ENCODE assay signal across 22 cellular contexts in the genomic region with DNA sequence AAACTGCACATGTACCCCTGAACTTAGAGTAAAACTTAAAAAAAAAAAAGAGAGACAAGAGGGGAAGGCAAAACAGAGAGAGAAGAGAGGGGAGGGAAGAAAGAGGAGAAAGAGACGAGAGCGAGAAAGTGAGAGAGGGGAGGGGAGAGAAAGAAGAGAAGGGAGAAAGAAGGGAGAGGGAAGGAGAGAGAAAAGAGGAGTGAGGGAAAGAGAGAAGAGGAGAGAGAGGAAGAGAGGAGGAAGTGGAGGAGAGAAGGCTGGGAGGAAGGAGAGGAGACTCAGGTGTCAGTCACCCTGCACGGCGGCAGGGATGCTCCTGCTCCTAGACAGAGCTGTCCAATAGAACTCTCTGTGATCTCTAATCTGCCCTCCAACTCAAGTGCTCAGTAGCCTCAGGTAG.
DNase-seq lines count a peak whose midpoint lies in the region; ATAC-seq, FAIRE-seq and TF ChIP-seq lines count a peak whose summit lies in the region.
"Had no signal": no experiment of that assay in that cellular context is flagged by ENCODE, and none has a peak within 500 bp of the region (broad histone marks: within the 10 kb centered on the region; RNA-seq: fewer than 3 reads in every experiment).

No MANE protein-coding gene starts in this region.

- H4K5ac ChIP-seq in H1 (ENCODE audit: insufficient read length, low read depth, low read length), result no peak overlapping the region

- no peaks in the 10 kb centered on the region for H3K36me3 ChIP-seq in H1 (ENCODE audit: control insufficient read depth in 2 of 4, insufficient read depth in 4 of 4, low read length in 3 of 4)
- H3K36me3 ChIP-seq: BLaER1 had no signal

- peaks cover 19 to 21% of the 10 kb centered on the region in 2 donors for H3K4me1 Mint-ChIP-seq in natural killer cell
- H3K4me1 Mint-ChIP-seq in natural killer cell treated with Interleukin-12 subunit alpha and Interleukin-12 subunit beta and Interleukin-15 and Interleukin-18, amount 100 ng/mL, for 72 hours (ENCODE audit: low read depth in 2 of 2), result peaks cover 16 to 21% of the 10 kb centered on the region in 2 donors

- H2AFZ ChIP-seq in H1 (ENCODE audit: low read length), result no peak overlapping the region

- H3K27me3 ChIP-seq in H1 (replicated peaks in 1 of 4; ENCODE audit: control insufficient read depth in 3 of 4, extremely low read depth in 1 of 4, insufficient read depth in 3 of 4, low read length in 3 of 4), result peaks cover 0 to 9% (median 7%) of the 10 kb centered on the region in 4 experiments; a peak in 5 of 7 replicates

- H4K20me1 ChIP-seq in H1 (replicated peaks in 1 of 2; ENCODE audit: control insufficient read depth in 1 of 2, insufficient read depth in 2 of 2, low read length in 2 of 2), result no peaks in the 10 kb centered on the region
- H4K20me1 ChIP-seq: BLaER1 had no signal

- no peak overlapping the region; a peak in 1 of 4 replicates for H3K4me2 ChIP-seq in H1 (ENCODE audit: insufficient read depth in 1 of 2, low read depth in 2 of 2, low read length in 2 of 2)
- H3K4me2 ChIP-seq: BLaER1 had no signal

- no peak for FAIRE-seq in H1 (lab: Jason Lieb, UNC)
- FAIRE-seq: A204.1, GM12891, GM18507 had no signal

- H3K4me3 Mint-ChIP-seq in natural killer cell, result peak overlapping the region; percentile 25
- no peak overlapping the region for H3K4me3 Mint-ChIP-seq in natural killer cell treated with Interleukin-12 subunit alpha and Interleukin-12 subunit beta and Interleukin-15 and Interleukin-18, amount 100 ng/mL, for 72 hours
- H3K4me3 Mint-ChIP-seq: B cell; CD4-positive, CD25-positive, alpha-beta regulatory T cell; CD8-positive, alpha-beta T cell had no signal

- no peak overlapping the region for H3K27ac Mint-ChIP-seq in natural killer cell
- H3K27ac Mint-ChIP-seq in natural killer cell treated with Interleukin-12 subunit alpha and Interleukin-12 subunit beta and Interleukin-15 and Interleukin-18, amount 100 ng/mL, for 72 hours, result peak overlapping the region in 1 of 2 donors; percentile 28
- H3K27ac Mint-ChIP-seq: B cell; CD8-positive, alpha-beta T cell had no signal

- H3K23ac ChIP-seq in H1 (ENCODE audit: insufficient read length), result no peak overlapping the region

- H2BK12ac ChIP-seq in H1 (ENCODE audit: low read depth, low read length), result no peak overlapping the region

- no peak for TF ChIP-seq POLR2A in H1 (IDR thresholded peaks at IDR 0.05; ENCODE audit: control extremely low read depth in 1 of 2, low read depth in 2 of 2, low read length in 2 of 2)

- H2BK15ac ChIP-seq in H1 (ENCODE audit: low read length), result 0 out of 2 replicates have a peak overlapping the region, but pooled peaks have one; percentile 16

- H3K9me3 Mint-ChIP-seq in natural killer cell, result no peaks in the 10 kb centered on the region
- no peaks in the 10 kb centered on the region for H3K9me3 Mint-ChIP-seq in natural killer cell treated with Interleukin-12 subunit alpha and Interleukin-12 subunit beta and Interleukin-15 and Interleukin-18, amount 100 ng/mL, for 72 hours
- H3K9me3 Mint-ChIP-seq: CD8-positive, alpha-beta T cell had no signal

- DNase-seq in NCI-H146 (lab: John Stamatoyannopoulos, UW), result peak; percentile 11
- DNase-seq in NCI-H146 treated with DMSO at 0.1 percent for 48 hours (lab: John Stamatoyannopoulos, UW; ENCODE audit: unreplicated experiment), result no peak
- no peak for DNase-seq in natural killer cell
- no peak for DNase-seq in natural killer cell treated with Interleukin-12 subunit alpha and Interleukin-12 subunit beta and Interleukin-15 and Interleukin-18, amount 100 ng/mL, for 72 hours (ENCODE audit: low spot score)
- DNase-seq in H1 (ENCODE audit: low read depth in 1 of 2, low spot score in 2 of 2), result no peak
- no peak for DNase-seq in activated gamma-delta T cell treated with Interleukin-2 at 50 U/mL for 16 hours
- DNase-seq: Calu3; CD4-positive, CD25-positive, alpha-beta regulatory T cell; CD8-positive, alpha-beta T cell; DMS53; DMS79 treated with DMSO at 0.1 percent for 48 hours; GF-D8; GOT3; H7; HCEC 1CT had no signal

- intact Hi-C loops in natural killer cell (cut with micrococcal nuclease), result no loop called here

- no peak overlapping the region for H3K14ac ChIP-seq in H1 (ENCODE audit: insufficient read length)

- POLR2A ChIA-PET in H1 (lab: Charles Lee; ENCODE audit: partially characterized antibody), result interaction anchor here (1.2 to 2.7 kb wide), 3 partner anchors 13 to 78 kb away, joined by 3 to 8 read pairs (median 3); no protein-coding TSS in a partner anchor

- no peaks in the 10 kb centered on the region for H3K36me3 Mint-ChIP-seq in natural killer cell
- no peaks in the 10 kb centered on the region for H3K36me3 Mint-ChIP-seq in natural killer cell treated with Interleukin-12 subunit alpha and Interleukin-12 subunit beta and Interleukin-15 and Interleukin-18, amount 100 ng/mL, for 72 hours

- H3K4ac ChIP-seq in H1 (replicated peaks; ENCODE audit: insufficient read length, low read depth, low read length), result no peak overlapping the region

- H2BK5ac ChIP-seq in H1 (ENCODE audit: low read depth, low read length), result no peak overlapping the region

- peaks cover 11% of the 10 kb centered on the region; the same call in 1 of the 2 replicates for H3K23me2 ChIP-seq in H1 (ENCODE audit: low read depth, low read length)

- no peak for TF ChIP-seq RAD21 in H1 (IDR thresholded peaks at IDR 0.05 in 1 of 2, conservative IDR thresholded peaks at IDR 0.05 in 1 of 2; ENCODE audit: low read depth in 2 of 2, low read length in 2 of 2)

- no peak overlapping the region for H3K4me3 ChIP-seq in H1 (ENCODE audit: extremely low read depth in 1 of 4, insufficient read depth in 2 of 4, low read depth in 3 of 4, low read length in 4 of 4)
- H3K4me3 ChIP-seq: BLaER1 had no signal

- no peak overlapping the region for H2AK5ac ChIP-seq in H1 (ENCODE audit: low read depth, low read length)

- H3K9ac ChIP-seq in H1 (replicated peaks in 1 of 4; ENCODE audit: extremely low read depth in 1 of 4, low read depth in 3 of 4, low read length in 3 of 4), result no peak overlapping the region
- H3K9ac ChIP-seq: BLaER1 had no signal

- no peaks in the 10 kb centered on the region for H3K79me2 ChIP-seq in H1 (ENCODE audit: control insufficient read depth in 1 of 2, insufficient read depth in 2 of 2, low read length in 2 of 2)

- H3K27me3 Mint-ChIP-seq in natural killer cell (ENCODE audit: low read depth in 2 of 2), result peaks cover 2 to 17% of the 10 kb centered on the region in 2 donors
- peaks cover 4 to 27% of the 10 kb centered on the region in 2 donors for H3K27me3 Mint-ChIP-seq in natural killer cell treated with Interleukin-12 subunit alpha and Interleukin-12 subunit beta and Interleukin-15 and Interleukin-18, amount 100 ng/mL, for 72 hours

- no peak overlapping the region for H2BK120ac ChIP-seq in H1 (replicated peaks; ENCODE audit: low read depth, low read length)

- no peak overlapping the region for H4K91ac ChIP-seq in H1 (replicated peaks; ENCODE audit: insufficient read length, low read length)

- H3K27ac ChIP-seq in H1 (ENCODE audit: low read depth, low read length), result no peak overlapping the region
- H3K27ac ChIP-seq: 22Rv1, BLaER1, C4-2B had no signal

- H2BK20ac ChIP-seq in H1 (ENCODE audit: low read length), result 0 out of 2 replicates have a peak overlapping the region, but pooled peaks have one; percentile 86

- WGBS in H1 (ENCODE audit: extremely low coverage in 1 of 2, insufficient coverage in 1 of 2, insufficient read length in 1 of 2, insufficient replicate concordance in 2 of 2, low coverage in 1 of 2, low lambda C conversion rate in 2 of 2, missing lambda C conversion rate in 1 of 2), 2 experiments, result 65% methylated on average over 4 of the region's 4 CpGs; no CpG with 5 or more reads in 1 of the 2 experiments

- H3K56ac ChIP-seq in H1 (replicated peaks; ENCODE audit: insufficient read length, low read depth, low read length), result no peak overlapping the region

- no peak for ATAC-seq in natural killer cell
- ATAC-seq in natural killer cell treated with Interleukin-12 subunit alpha and Interleukin-12 subunit beta and Interleukin-15 and Interleukin-18, amount 100 ng/mL, for 72 hours, result no peak
- ATAC-seq: CD8-positive, alpha-beta T cell had no signal

- H3K9me3 ChIP-seq in H1 (ENCODE audit: insufficient read depth in 2 of 2, low read depth in 1 of 2, low read length in 1 of 2), result no peaks in the 10 kb centered on the region
- H3K9me3 ChIP-seq: BLaER1 had no signal

- TF ChIP-seq CTCF in natural killer cell (IDR thresholded peaks at IDR 0.05) (no peak), H1 (IDR thresholded peaks at IDR 0.05; ENCODE audit: control extremely low read depth in 1 of 3, insufficient read depth in 1 of 3, low read depth in 1 of 3, low read length in 3 of 3) (no peak)

- peaks cover 12 to 21% (median 19%) of the 10 kb centered on the region in 4 experiments for H3K4me1 ChIP-seq in H1 (replicated peaks in 1 of 4; ENCODE audit: control insufficient read depth in 3 of 4, insufficient read depth in 4 of 4, low read length in 3 of 4)

- H3K18ac ChIP-seq in H1 (ENCODE audit: extremely low read depth, low read length), result no peak overlapping the region

- no peaks in the 10 kb centered on the region for H3K79me1 ChIP-seq in H1 (ENCODE audit: low read depth, low read length)

- H4K8ac ChIP-seq in H1 (ENCODE audit: extremely low read depth, insufficient read depth, low read length), result no peak overlapping the region

- CTCF ChIA-PET in H1 (lab: Charles Lee; ENCODE audit: partially characterized antibody), result no interaction called here

- no peak for TF ChIP-seq EP300 in H1 (IDR thresholded peaks at IDR 0.05; ENCODE audit: borderline replicate concordance in 1 of 2, low read depth in 2 of 2, low read length in 2 of 2)

TF ChIP-seq in H1, 55 proteins besides CTCF, POLR2A, EP300 and RAD21:
- TF ChIP-seq GTF2F1 (IDR thresholded peaks at IDR 0.05; ENCODE audit: borderline replicate concordance, low read depth, low read length), result no peak
- peak; percentile 54; the same call in 1 of the 2 replicates for TF ChIP-seq EGR1 (IDR thresholded peaks at IDR 0.05; ENCODE audit: borderline replicate concordance, low read depth, low read length)
- TF ChIP-seq HDAC6 (IDR thresholded peaks at IDR 0.05; ENCODE audit: low read depth, low read length), result no peak
- TF ChIP-seq, protein P1, sequence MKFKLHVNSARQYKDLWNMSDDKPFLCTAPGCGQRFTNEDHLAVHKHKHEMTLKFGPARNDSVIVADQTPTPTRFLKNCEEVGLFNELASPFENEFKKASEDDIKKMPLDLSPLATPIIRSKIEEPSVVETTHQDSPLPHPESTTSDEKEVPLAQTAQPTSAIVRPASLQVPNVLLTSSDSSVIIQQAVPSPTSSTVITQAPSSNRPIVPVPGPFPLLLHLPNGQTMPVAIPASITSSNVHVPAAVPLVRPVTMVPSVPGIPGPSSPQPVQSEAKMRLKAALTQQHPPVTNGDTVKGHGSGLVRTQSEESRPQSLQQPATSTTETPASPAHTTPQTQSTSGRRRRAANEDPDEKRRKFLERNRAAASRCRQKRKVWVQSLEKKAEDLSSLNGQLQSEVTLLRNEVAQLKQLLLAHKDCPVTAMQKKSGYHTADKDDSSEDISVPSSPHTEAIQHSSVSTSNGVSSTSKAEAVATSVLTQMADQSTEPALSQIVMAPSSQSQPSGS (IDR thresholded peaks at IDR 0.05; ENCODE audit: low read length), result no peak
- no peak for TF ChIP-seq TCF12 (IDR thresholded peaks at IDR 0.05; ENCODE audit: low read depth, low read length)
- no peak for TF ChIP-seq SAP30 (IDR thresholded peaks at IDR 0.05; ENCODE audit: insufficient read depth, insufficient replicate concordance, low read length)
